Comparison of ENCODE assay signal across 13 cellular contexts in the genomic region with DNA sequence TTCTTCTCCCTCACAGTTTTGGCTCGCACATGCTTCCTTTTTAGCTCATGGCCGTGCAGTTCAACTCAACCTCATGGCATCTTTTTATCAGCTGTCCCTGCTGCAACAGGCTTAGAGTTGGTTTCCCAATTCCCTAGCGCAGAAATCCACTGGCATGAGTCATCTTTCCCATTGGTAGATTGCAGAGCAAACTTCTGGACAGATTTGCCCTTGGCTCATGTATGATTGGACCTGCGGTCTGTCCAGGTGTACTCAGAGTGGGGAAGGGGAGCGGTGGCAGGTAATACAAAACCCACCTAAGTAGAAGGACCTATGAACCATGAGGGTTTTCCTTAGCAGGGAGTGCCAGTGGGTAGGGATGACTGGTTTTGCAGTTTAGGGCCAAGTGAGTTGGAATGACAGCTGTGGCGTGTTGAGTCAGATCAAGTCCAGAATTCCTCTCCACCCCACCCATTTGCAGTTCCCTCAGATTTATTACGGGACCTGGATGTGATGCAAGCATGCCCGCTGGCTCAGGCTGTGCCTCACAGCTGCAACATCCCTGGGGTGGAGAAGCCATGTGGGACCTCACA.
A peak's percentile ranks its signal among the peaks of the same experiment; 100 is the strongest.
DNase-seq lines count a peak whose midpoint lies in the region; TF ChIP-seq lines count a peak whose summit lies in the region.
"Had no signal": no experiment of that assay in that cellular context is flagged by ENCODE, and none has a peak within 500 bp of the region (broad histone marks: within the 10 kb centered on the region; RNA-seq: fewer than 3 reads in every experiment).

No MANE protein-coding gene starts in this region.

- H3K4me1 ChIP-seq in SJCRH30, result peaks cover 27% of the 10 kb centered on the region
- H3K4me1 ChIP-seq: SJSA1 had no signal

- in situ Hi-C loops in G401 (cut with HindIII; ENCODE audit: low sequenced_read_pairs), result no loop called here

- DNase-seq in AG10803 (ENCODE audit: low read depth) (peak; percentile 95), SJCRH30 (peak; percentile 85 to 88), fibroblast of the aortic adventitia (ENCODE audit: low read depth) (peak; percentile 97), posterior vena cava (ENCODE audit: low spot score) (peak; percentile 91), NCI-H2171 treated with DMSO at 0.1 percent for 48 hours (lab: John Stamatoyannopoulos, UW) (no peak), G401 (ENCODE audit: low spot score) (no peak), NCI-H748 (lab: John Stamatoyannopoulos, UW; ENCODE audit: unreplicated experiment) (no peak), T-helper 1 cell (no peak)
- DNase-seq: hippocampal formation, NCI-H1105 treated with DMSO at 0.1 percent for 48 hours, posterior cingulate gyrus had no signal

- no peaks in the 10 kb centered on the region for H3K9me3 ChIP-seq in SJCRH30 (replicated peaks)
- H3K9me3 ChIP-seq: BLaER1 treated with 17β-estradiol and CSF1 and Interleukin-3, amounts not matched to agents 10 nM and 100 nM; SJSA1 had no signal

- no peak for TF ChIP-seq CTCF in AG10803 (conservative IDR thresholded peaks at IDR 0.05; ENCODE audit: low read length)
- no peak for TF ChIP-seq CTCF in fibroblast of the aortic adventitia (IDR thresholded peaks at IDR 0.05; ENCODE audit: insufficient read depth, low read length)

- H3K4me3 ChIP-seq in AG10803 (ENCODE audit: low read length) (peak overlapping the region; percentile 2; the same call in 1 of the 2 replicates), SJCRH30 (no peak overlapping the region), fibroblast of the aortic adventitia (ENCODE audit: low read depth, low read length) (peak overlapping the region; percentile 22)
- H3K4me3 ChIP-seq: BLaER1 treated with 17β-estradiol and CSF1 and Interleukin-3, amounts not matched to agents 10 nM and 100 nM; SJSA1 had no signal

- peak overlapping the region; percentile 98 for H3K27ac ChIP-seq in SJCRH30
- H3K27ac ChIP-seq: BLaER1 treated with 17β-estradiol and CSF1 and Interleukin-3, amounts not matched to agents 10 nM and 100 nM; SJSA1 had no signal

- intact Hi-C loops in posterior vena cava (cut with DNase I), result no loop called here

- H3K27me3 ChIP-seq in SJCRH30, result no peaks in the 10 kb centered on the region
- H3K27me3 ChIP-seq: BLaER1 treated with 17β-estradiol and CSF1 and Interleukin-3, amounts not matched to agents 10 nM and 100 nM; SJSA1 had no signal

- H3K36me3 ChIP-seq in SJCRH30, result no peaks in the 10 kb centered on the region
- H3K36me3 ChIP-seq: BLaER1 treated with 17β-estradiol and CSF1 and Interleukin-3, amounts not matched to agents 10 nM and 100 nM; SJSA1 had no signal

Comparison
In these comparisons a context has a peak if more than half of its experiments do, and no peak if none do; other contexts are left out.
1. DNase-seq: peak in AG10803 (single experiment), SJCRH30 (2 of 2), fibroblast of the aortic adventitia (single experiment) and posterior vena cava (single experiment); none in NCI-H2171 treated with DMSO at 0.1 percent for 48 hours (single experiment), G401 (single experiment), NCI-H748 (single experiment) and T-helper 1 cell (0 of 5).